19 cellular contexts compared by ENCODE assay signal in the genomic region with DNA sequence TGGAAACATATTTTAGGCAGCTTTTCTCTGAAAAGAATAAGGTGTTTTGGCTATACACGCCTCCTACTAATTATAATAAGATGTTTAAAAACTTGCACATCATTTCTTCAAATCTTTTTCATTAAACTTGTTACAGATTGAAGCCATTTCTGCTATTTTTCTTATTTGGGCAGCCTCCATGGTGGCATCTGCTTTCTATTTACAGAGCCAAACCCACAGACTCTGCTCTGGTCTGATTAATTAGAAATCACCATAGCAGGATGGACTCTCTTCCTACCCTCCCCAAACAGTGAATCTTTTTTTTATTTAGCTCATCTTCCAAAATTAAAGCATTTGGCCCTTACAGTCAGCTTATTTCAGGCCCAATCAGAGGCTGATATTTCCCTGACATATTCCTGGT.
"Had no signal": no experiment of that assay in that cellular context is flagged by ENCODE, and none has a peak within 500 bp of the region (broad histone marks: within the 10 kb centered on the region; RNA-seq: fewer than 3 reads in every experiment).

No MANE protein-coding gene starts in this region.

- H3K9me3 ChIP-seq: MG63, SJSA1 had no signal

- H3K27me3 ChIP-seq: MG63, SJSA1 had no signal

- H3K36me3 ChIP-seq: MG63, SJSA1 had no signal

- H3K27ac ChIP-seq: SJSA1, SK-N-MC had no signal

- DNase-seq: IMR-90, Karpas-422, KG1, MG63, NCI-H1092, NCI-H1105 treated with DMSO at 0.1 percent for 48 hours, NCI-H187, NCI-H2029 treated with DMSO at 0.1 percent for 48 hours, NCI-H2227 treated with DMSO at 0.1 percent for 48 hours, NCI-H510A, NCI-H524 treated with DMSO at 0.1 percent for 48 hours, NCI-H82, Right ventricle myocardium superior, RPMI8226, SIG-M5, T-helper 1 cell had no signal

- ATAC-seq: HepG2 had no signal

- H3K4me3 ChIP-seq: MG63, SJSA1, SK-N-MC had no signal

- H3K4me1 ChIP-seq: SJSA1 had no signal
